ENCODE assay signal across 24 cellular contexts in genomic region chr9:129524848-129525345, GRCh38.
DNase-seq lines count a peak whose midpoint lies in the region; ATAC-seq and TF ChIP-seq lines count a peak whose summit lies in the region.
"Had no signal": no experiment of that assay in that cellular context is flagged by ENCODE, and none has a peak within 500 bp of the region (broad histone marks: within the 10 kb centered on the region; RNA-seq: fewer than 3 reads in every experiment).

No MANE protein-coding gene starts in this region.

- TF ChIP-seq CTCF in brain (conservative IDR thresholded peaks at IDR 0.05) (no peak), nephron progenitor cell (IDR thresholded peaks at IDR 0.05) (no peak), type B pancreatic cell (conservative IDR thresholded peaks at IDR 0.05) (no peak), coronary artery (IDR thresholded peaks at IDR 0.05) (no peak)
- no peak for TF ChIP-seq CTCF in CD4-positive, alpha-beta T cell (IDR thresholded peaks at IDR 0.05)

- no peaks in the 10 kb centered on the region for H3K4me1 Mint-ChIP-seq in activated naive CD4-positive, alpha-beta T cell treated with anti-CD3 and anti-CD28 coated beads, Interleukin-2, amount 50 U/mL, for 24 hours
- H3K4me1 Mint-ChIP-seq in brain: peaks cover 32% of the 10 kb centered on the region
- peaks cover 47% of the 10 kb centered on the region for H3K4me1 Mint-ChIP-seq in nephron progenitor cell
- peaks cover 18% of the 10 kb centered on the region for H3K4me1 Mint-ChIP-seq in type B pancreatic cell (ENCODE audit: unreplicated experiment)
- no peaks in the 10 kb centered on the region for H3K4me1 Mint-ChIP-seq in CD4-positive, alpha-beta T cell (ENCODE audit: low read depth)

- ATAC-seq in CD4-positive, alpha-beta T cell (ENCODE audit: poor library complexity): no peak
- ATAC-seq: upper lobe of right lung had no signal

- no peaks in the 10 kb centered on the region for H3K27me3 Mint-ChIP-seq in activated naive CD4-positive, alpha-beta T cell treated with anti-CD3 and anti-CD28 coated beads, Interleukin-2, amount 50 U/mL, for 24 hours
- H3K27me3 Mint-ChIP-seq in brain: peaks cover 14% of the 10 kb centered on the region
- H3K27me3 Mint-ChIP-seq in nephron progenitor cell (ENCODE audit: low read depth, poor library complexity): peaks cover 9% of the 10 kb centered on the region
- peaks cover 2% of the 10 kb centered on the region for H3K27me3 Mint-ChIP-seq in type B pancreatic cell
- H3K27me3 Mint-ChIP-seq in CD4-positive, alpha-beta T cell: peaks cover 4% of the 10 kb centered on the region

- intact Hi-C loops in CD4-positive, alpha-beta T cell (cut with DNase I, micrococcal nuclease): no loop called here

- H3K9me3 Mint-ChIP-seq in activated naive CD4-positive, alpha-beta T cell treated with anti-CD3 and anti-CD28 coated beads, Interleukin-2, amount 50 U/mL, for 24 hours: peaks cover 4% of the 10 kb centered on the region
- H3K9me3 Mint-ChIP-seq in brain: peaks cover 19 to 44% (median 28%) of the 10 kb centered on the region in 5 experiments
- H3K9me3 Mint-ChIP-seq in nephron progenitor cell: peaks cover 44% of the 10 kb centered on the region
- H3K9me3 Mint-ChIP-seq in type B pancreatic cell: peaks cover 8% of the 10 kb centered on the region
- no peaks in the 10 kb centered on the region for H3K9me3 Mint-ChIP-seq in CD4-positive, alpha-beta T cell

- H3K27ac Mint-ChIP-seq in activated naive CD4-positive, alpha-beta T cell treated with anti-CD3 and anti-CD28 coated beads, Interleukin-2, amount 50 U/mL, for 24 hours: peak overlapping the region; percentile 21
- H3K27ac Mint-ChIP-seq in brain (peak overlapping the region; percentile 28 to 85 (median 77)), nephron progenitor cell (peak overlapping the region; percentile 46), type B pancreatic cell (peak overlapping the region; percentile 46)
- H3K27ac Mint-ChIP-seq in CD4-positive, alpha-beta T cell: no peak overlapping the region

- H3K4me3 Mint-ChIP-seq in activated naive CD4-positive, alpha-beta T cell treated with anti-CD3 and anti-CD28 coated beads, Interleukin-2, amount 50 U/mL, for 24 hours: no peak overlapping the region
- H3K4me3 Mint-ChIP-seq in brain (peak overlapping the region in 2 of 5 experiments; percentile 20 to 37), nephron progenitor cell (peak overlapping the region; percentile 66), type B pancreatic cell (no peak overlapping the region)
- no peak overlapping the region for H3K4me3 Mint-ChIP-seq in CD4-positive, alpha-beta T cell

- POLR2A ChIA-PET in CD4-positive, alpha-beta T cell (lab: Charles Lee): no interaction called here

- H3K27ac ChIP-seq in CD4-positive, alpha-beta T cell (ENCODE audit: low read depth, low read length): no peak overlapping the region
- H3K27ac ChIP-seq in coronary artery: no peak overlapping the region
- H3K27ac ChIP-seq: esophagus squamous epithelium, heart right ventricle, SJSA1, upper lobe of right lung had no signal

- CTCF ChIA-PET in CD4-positive, alpha-beta T cell (lab: Charles Lee): no interaction called here

- H3K27me3 ChIP-seq in CD4-positive, alpha-beta T cell (ENCODE audit: control insufficient read depth, insufficient read depth, low read length): no peaks in the 10 kb centered on the region
- H3K27me3 ChIP-seq: esophagus squamous epithelium, heart right ventricle, SJSA1, upper lobe of right lung had no signal

- H3K9me3 ChIP-seq in CD4-positive, alpha-beta T cell (ENCODE audit: control insufficient read depth, low read length): peaks cover 5% of the 10 kb centered on the region
- H3K9me3 ChIP-seq: esophagus squamous epithelium, SJSA1, upper lobe of right lung had no signal

- no peak for DNase-seq in activated naive CD4-positive, alpha-beta T cell (lab: John Stamatoyannopoulos, UW)
- DNase-seq in nephron progenitor cell (no peak), type B pancreatic cell (ENCODE audit: extremely low spot score, unreplicated experiment) (no peak), coronary artery (ENCODE audit: low spot score) (no peak), NCI-H1417 (lab: John Stamatoyannopoulos, UW) (no peak)
- no peak for DNase-seq in CD4-positive, alpha-beta T cell
- DNase-seq: 8988T; activated CD4-positive, alpha-beta T cell treated with anti-CD3 and anti-CD28 coated beads, Interleukin-2, amount 50 U/mL, for 1 hour; activated CD4-positive, CD25-positive, alpha-beta regulatory T cell; activated effector memory CD4-positive, alpha-beta T cell treated with anti-CD3 and anti-CD28 coated beads, Interleukin-2, amount 50 U/mL, for 16 hours; activated T-cell treated with anti-CD3 and anti-CD28 coated beads, Interleukin-2, amount 50 U/mL, for 1 hour; DND-41; esophagus squamous epithelium; foreskin melanocyte; heart right ventricle; MV-4-11; occipital lobe; stimulated activated naive CD4-positive, alpha-beta T cell; T-helper 1 cell; upper lobe of right lung had no signal

- H3K4me3 ChIP-seq in coronary artery: no peak overlapping the region
- H3K4me3 ChIP-seq: esophagus squamous epithelium, heart right ventricle, SJSA1, smooth muscle cell, upper lobe of right lung had no signal

- H3K36me3 Mint-ChIP-seq in activated naive CD4-positive, alpha-beta T cell treated with anti-CD3 and anti-CD28 coated beads, Interleukin-2, amount 50 U/mL, for 24 hours: no peaks in the 10 kb centered on the region
- H3K36me3 Mint-ChIP-seq in brain: peaks cover 15% of the 10 kb centered on the region
- H3K36me3 Mint-ChIP-seq in nephron progenitor cell (ENCODE audit: low read depth): peaks cover 39% of the 10 kb centered on the region
- H3K36me3 Mint-ChIP-seq in type B pancreatic cell: no peaks in the 10 kb centered on the region
- H3K36me3 Mint-ChIP-seq in CD4-positive, alpha-beta T cell (ENCODE audit: low read depth): no peaks in the 10 kb centered on the region
